24 cellular contexts compared by ENCODE assay signal in genomic region chr12:132510746-132511477, GRCh38.
"Had no signal": no experiment of that assay in that cellular context is flagged by ENCODE, and none has a peak within 500 bp of the region (broad histone marks: within the 10 kb centered on the region; RNA-seq: fewer than 3 reads in every experiment).

No MANE protein-coding gene starts in this region.

- H3K4me3 Mint-ChIP-seq: activated T-helper 1 cell treated with anti-CD3 and anti-CD28 coated beads, Interleukin-12 subunit alpha, Interleukin-12 subunit beta, Interleukin-2, Interleukin-4 antibody, amounts not matched to agents 30 ng/mL and 10 ng/mL and 1 ng/mL, durations not matched to agents 14 hours and 24 hours and 36 hours; brain; memory B cell; natural killer cell treated with Interleukin-12 subunit alpha and Interleukin-12 subunit beta and Interleukin-15 and Interleukin-18, amount 100 ng/mL, for 72 hours; stimulated activated naive CD8-positive, alpha-beta T cell treated with anti-CD3 and anti-CD28 coated beads, Interleukin-15, amount 100 ng/mL, for 72 hours; T-helper 1 cell treated with Interleukin-12 subunit alpha and Interleukin-12 subunit beta and Interleukin-4 antibody, amounts not matched to agents 30 μg/mL and 1 μg/mL, for 36 hours had no signal

- H3K27ac Mint-ChIP-seq: activated naive CD4-positive, alpha-beta T cell treated with anti-CD3 and anti-CD28 coated beads, Interleukin-2, amount 50 U/mL, for 72 hours; activated T-helper 1 cell treated with anti-CD3 and anti-CD28 coated beads, Interleukin-12 subunit alpha, Interleukin-12 subunit beta, Interleukin-2, Interleukin-4 antibody, amounts not matched to agents 30 ng/mL and 10 ng/mL and 1 ng/mL, durations not matched to agents 14 hours and 24 hours and 36 hours; memory B cell; natural killer cell treated with Interleukin-12 subunit alpha and Interleukin-12 subunit beta and Interleukin-15 and Interleukin-18, amount 100 ng/mL, for 72 hours; T-helper 1 cell treated with Interleukin-12 subunit alpha and Interleukin-12 subunit beta and Interleukin-4 antibody, amounts not matched to agents 30 μg/mL and 1 μg/mL, for 36 hours had no signal

- H3K27me3 Mint-ChIP-seq: memory B cell; natural killer cell treated with Interleukin-12 subunit alpha and Interleukin-12 subunit beta and Interleukin-15 and Interleukin-18, amount 100 ng/mL, for 72 hours; stimulated activated naive CD8-positive, alpha-beta T cell treated with anti-CD3 and anti-CD28 coated beads, Interleukin-15, amount 100 ng/mL, for 72 hours had no signal

- H3K27ac ChIP-seq: esophagus squamous epithelium, gastroesophageal sphincter, neutrophil, ovary, prostate gland, suprapubic skin had no signal

- H3K36me3 ChIP-seq: ovary, prostate gland had no signal

- H3K9me3 Mint-ChIP-seq: activated naive CD4-positive, alpha-beta T cell treated with anti-CD3 and anti-CD28 coated beads, Interleukin-2, amount 50 U/mL, for 72 hours; activated T-helper 1 cell treated with anti-CD3 and anti-CD28 coated beads, Interleukin-12 subunit alpha, Interleukin-12 subunit beta, Interleukin-2, Interleukin-4 antibody, amounts not matched to agents 30 ng/mL and 10 ng/mL and 1 ng/mL, durations not matched to agents 14 hours and 24 hours and 36 hours; memory B cell; natural killer cell treated with Interleukin-12 subunit alpha and Interleukin-12 subunit beta and Interleukin-15 and Interleukin-18, amount 100 ng/mL, for 72 hours; stimulated activated naive CD8-positive, alpha-beta T cell treated with anti-CD3 and anti-CD28 coated beads, Interleukin-15, amount 100 ng/mL, for 72 hours; T-helper 1 cell treated with Interleukin-12 subunit alpha and Interleukin-12 subunit beta and Interleukin-4 antibody, amounts not matched to agents 30 μg/mL and 1 μg/mL, for 36 hours had no signal

- H3K27me3 ChIP-seq: esophagus squamous epithelium, gastroesophageal sphincter, heart left ventricle, neutrophil, ovary, suprapubic skin had no signal

- H3K36me3 Mint-ChIP-seq: activated naive CD4-positive, alpha-beta T cell treated with anti-CD3 and anti-CD28 coated beads, Interleukin-2, amount 50 U/mL, for 72 hours; natural killer cell treated with Interleukin-12 subunit alpha and Interleukin-12 subunit beta and Interleukin-15 and Interleukin-18, amount 100 ng/mL, for 72 hours had no signal

- H3K9me3 ChIP-seq: esophagus squamous epithelium, neutrophil, ovary, prostate gland, suprapubic skin had no signal

- H3K4me3 ChIP-seq: esophagus squamous epithelium, gastroesophageal sphincter, heart left ventricle, ovary, prostate gland, suprapubic skin had no signal

- DNase-seq: activated CD4-positive, alpha-beta T cell treated with anti-CD3 and anti-CD28 coated beads for 4 hours; activated CD4-positive, alpha-beta T cell treated with anti-CD3 and anti-CD28 coated beads, Interleukin-2, amount 50 U/mL, for 48 hours; activated CD4-positive, CD25-positive, alpha-beta regulatory T cell; activated gamma-delta T cell; aorta; central memory CD4-positive, alpha-beta T cell; esophagus squamous epithelium; stimulated activated CD4-positive, alpha-beta T cell treated with anti-CD3 and anti-CD28 coated beads, Interleukin-12 subunit alpha, Interleukin-12 subunit beta, amount 100 ng/mL, for 4 hours; stimulated activated CD4-positive, alpha-beta T cell treated with anti-CD3 and anti-CD28 coated beads, Interleukin-4, amount 100 ng/mL, for 4 hours; stimulated activated naive CD8-positive, alpha-beta T cell treated with anti-CD3 and anti-CD28 coated beads, Interleukin-15, amount 100 ng/mL, for 72 hours; T1000; trophoblast cell had no signal
